ENCODE assay signal across 25 cellular contexts in the genomic region with DNA sequence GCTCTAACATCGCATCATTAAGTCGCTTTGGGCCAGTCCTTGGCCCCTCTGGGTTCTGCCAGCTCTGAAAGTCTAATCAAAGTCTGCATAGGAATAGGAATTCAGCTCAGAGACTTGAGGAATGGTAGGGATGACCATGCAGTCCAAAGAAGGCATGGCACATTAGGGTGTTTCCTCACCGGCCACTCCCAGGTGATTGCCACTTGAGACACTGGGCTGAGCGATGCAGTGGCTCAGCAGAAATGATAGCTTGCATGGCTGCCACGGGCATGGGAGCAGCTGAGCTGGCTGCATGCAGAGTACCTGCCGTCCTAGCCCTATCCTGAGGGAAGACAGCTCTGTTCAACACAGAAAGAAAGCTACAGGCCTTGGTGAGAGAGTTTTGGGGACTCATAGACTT. TPM values are rescaled to one million over a fixed set of nuclear protein-coding genes. Genes with fewer than 3 reads are reported as not detected.
"Had no signal": no experiment of that assay in that cellular context is flagged by ENCODE, and none has a peak within 500 bp of the region (broad histone marks: within the 10 kb centered on the region; RNA-seq: fewer than 3 reads in every experiment).

No MANE protein-coding gene starts in this region.

- H3K36me3 ChIP-seq: adrenal gland, SJCRH30 had no signal

- H3K27me3 ChIP-seq: adrenal gland had no signal

- H3K4me2 ChIP-seq: SK-N-SH had no signal

- H3K9ac ChIP-seq: SK-N-SH had no signal

- ATAC-seq: activated CD8-positive, alpha-beta T cell treated with anti-CD3 and anti-CD28 coated beads, Interleukin-2, amount 10 ng/mL, durations not matched to agents 7 days and 5 days; WTC11 had no signal

- H3K4me3 ChIP-seq: adrenal gland, SJCRH30 had no signal

- H3K9me3 ChIP-seq: adrenal gland, SJCRH30, SK-N-SH had no signal

- H3K4me1 ChIP-seq: adrenal gland, SJCRH30 had no signal

- DNase-seq: activated CD4-positive, alpha-beta T cell treated with anti-CD3 and anti-CD28 coated beads for 48 hours; activated CD4-positive, alpha-beta T cell treated with anti-CD3 and anti-CD28 coated beads, Interleukin-2, amount 50 U/mL, for 4 hours; activated CD4-positive, CD25-positive, alpha-beta regulatory T cell treated with anti-CD3 and anti-CD28 coated beads, Interleukin-2, amount 50 U/mL, for 72 hours; activated CD8-positive, alpha-beta memory T cell treated with anti-CD3 and anti-CD28 coated beads, Interleukin-2, amount 50 U/mL, for 48 hours; activated CD8-positive, alpha-beta T cell treated with anti-CD3 and anti-CD28 coated beads, Interleukin-2, amount 10 ng/mL, durations not matched to agents 7 days and 5 days; activated naive CD4-positive, alpha-beta T cell treated with anti-CD3 and anti-CD28 coated beads, Interleukin-2, amount 50 U/mL, for 16 hours; activated naive CD8-positive, alpha-beta T cell treated with anti-CD3 and anti-CD28 coated beads, Interleukin-2, amount 10 ng/mL, durations not matched to agents 7 days and 5 days; activated T-cell treated with anti-CD3 and anti-CD28 coated beads, Interleukin-2, amount 50 U/mL, for 1 hour; adrenal gland; anterior cingulate cortex; KG1; NCI-H1048; NCI-H1417; NCI-H1930; NCI-H2171; NCI-H2227 treated with DMSO at 0.1 percent for 48 hours; NCI-H526; NCI-H774; SJCRH30; SK-N-SH; SW 1271 had no signal

- H3K27ac ChIP-seq: SJCRH30 had no signal

RNA-seq across cellular contexts. Expression of gene AFAP1L1, which starts 28.8 kb away (rescaled TPM):
- total RNA-seq: activated CD8-positive, alpha-beta T cell treated with anti-CD3 and anti-CD28 coated beads, Interleukin-2, amount 10 ng/mL, durations not matched to agents 7 days and 5 days; OCI-LY7; T-helper 1 cell treated with Interleukin-12 subunit alpha and Interleukin-12 subunit beta and Interleukin-4 antibody, amounts not matched to agents 30 ng/mL and 1 ng/mL, for 36 hours had no signal
- polyA plus RNA-seq: IgD-negative memory B cell had no signal
